In genomic region chr16:68085259-68086071, GRCh38 we compare ENCODE assay signal across 8 cellular contexts. TPM values are rescaled to one million over a fixed set of nuclear protein-coding genes. Genes with fewer than 3 reads are reported as not detected.
DNase-seq lines count a peak whose midpoint lies in the region; ATAC-seq and TF ChIP-seq lines count a peak whose summit lies in the region.

Gene NFATC3, plus strand, starts transcription at chr16:68085370. Its CDS starts 312 bp downstream, at chr16:68085682.

- peak within 1 kb of the TSS; percentile 90 for H3K4me3 Mint-ChIP-seq in dendritic cell treated with granulocyte-macrophage colony-stimulating factor and Interleukin-4, amounts not matched to agents 40 ng/mL and 50 ng/mL, for 4 days

- ATAC-seq in GM18868 (IDR thresholded peaks at IDR 0.05; ENCODE audit: unreplicated experiment) (peak; percentile 46), HG03097 (IDR thresholded peaks at IDR 0.05; ENCODE audit: low FRiP score, unreplicated experiment) (peak; percentile 39)

- intact Hi-C loops in dendritic cell treated with granulocyte-macrophage colony-stimulating factor and Interleukin-4, amounts not matched to agents 40 ng/mL and 50 ng/mL, for 4 days (cut with micrococcal nuclease), result loop anchor here (5.0 kb wide), 1 partner anchor 278 kb away; the partner anchor contains the start of genes RANBP10 and TSNAXIP1

- no peaks in the 10 kb centered on the region for H3K9me3 Mint-ChIP-seq in dendritic cell treated with granulocyte-macrophage colony-stimulating factor and Interleukin-4, amounts not matched to agents 40 ng/mL and 50 ng/mL, for 4 days

- no peaks in the 10 kb centered on the region for H3K27me3 ChIP-seq in liver (ENCODE audit: control insufficient read depth in 4 of 4, insufficient read depth in 4 of 4, low read length in 3 of 4)

- no peak for TF ChIP-seq CTCF in liver (IDR thresholded peaks at IDR 0.05; ENCODE audit: low read depth, low read length, missing input control)

- peak within 1 kb of the TSS; percentile 96 for H3K27ac Mint-ChIP-seq in dendritic cell treated with granulocyte-macrophage colony-stimulating factor and Interleukin-4, amounts not matched to agents 40 ng/mL and 50 ng/mL, for 4 days

- H3K27me3 Mint-ChIP-seq in dendritic cell treated with granulocyte-macrophage colony-stimulating factor and Interleukin-4, amounts not matched to agents 40 ng/mL and 50 ng/mL, for 4 days, result no peaks in the 10 kb centered on the region

- H3K36me3 Mint-ChIP-seq in dendritic cell treated with granulocyte-macrophage colony-stimulating factor and Interleukin-4, amounts not matched to agents 40 ng/mL and 50 ng/mL, for 4 days (ENCODE audit: low read depth), result peaks cover 13% of the 10 kb centered on the region

- H3K36me3 ChIP-seq in liver (ENCODE audit: control insufficient read depth in 4 of 4, insufficient read depth in 3 of 4, low read depth in 1 of 4, low read length in 3 of 4), result no peaks in the 10 kb centered on the region

- peak; percentile 98 for DNase-seq in AG08396 (ENCODE audit: low spot score)
- peak; percentile 98 for DNase-seq in NCI-H460 (ENCODE audit: extremely low read depth, low read depth)
- peak; percentile 96 for DNase-seq in activated CD4-positive, alpha-beta T cell treated with anti-CD3 and anti-CD28 coated beads, Interleukin-2, amount 50 U/mL, for 24 hours (ENCODE audit: low read depth in 1 of 2, low spot score in 1 of 2)
- peak; percentile 99 for DNase-seq in stimulated activated CD4-positive, alpha-beta T cell treated with anti-CD3 and anti-CD28 coated beads, Interleukin-4, amount 100 ng/mL, for 1 hour

- no peaks in the 10 kb centered on the region for H3K9me3 ChIP-seq in liver (ENCODE audit: control insufficient read depth in 4 of 4, low read length in 3 of 4)

- H3K4me1 ChIP-seq in liver (ENCODE audit: control insufficient read depth in 4 of 4, insufficient read depth in 4 of 4, low read length in 3 of 4), result peaks cover 13 to 58% (median 34%) of the 10 kb centered on the region in 4 donors

- peaks cover 61% of the 10 kb centered on the region for H3K4me1 Mint-ChIP-seq in dendritic cell treated with granulocyte-macrophage colony-stimulating factor and Interleukin-4, amounts not matched to agents 40 ng/mL and 50 ng/mL, for 4 days (ENCODE audit: low read depth)

- peak within 1 kb of the TSS; percentile 98 to 99 for H3K9ac ChIP-seq in liver (ENCODE audit: low read depth in 1 of 2, low read length in 2 of 2)

- peak within 1 kb of the TSS; percentile 99 to 100 for H3K27ac ChIP-seq in liver (ENCODE audit: low read depth in 1 of 2, low read length in 2 of 2)

- peak within 1 kb of the TSS; percentile 70 to 95 (median 94) for H3K4me3 ChIP-seq in liver (ENCODE audit: low read depth in 1 of 3, low read length in 3 of 3)

- under 1% methylated on average over 104 of the region's 104 CpGs for WGBS in liver

- no peak for TF ChIP-seq RAD21 in liver (IDR thresholded peaks at IDR 0.05)

TF ChIP-seq in liver, 16 proteins besides CTCF, POLR2A, EP300 and RAD21:
- no peak for TF ChIP-seq HNF4G (IDR thresholded peaks at IDR 0.05)
- TF ChIP-seq NR2F2 (IDR thresholded peaks at IDR 0.05), result peak; percentile 7

RNA-seq across cellular contexts. Expression of gene NFATC3, which starts in this region (rescaled TPM):
- 29.5 and 31.3 TPM in 2 replicates for total RNA-seq in NCI-H460 (2014; rRNA removed; shearing (Covaris generic))
- polyA plus RNA-seq in NCI-H460 (2014; cell fraction: nucleus; rRNA removed), result 20.9 TPM in 2 replicates
- total RNA-seq in liver, result 10 to 100 TPM; 20.9 to 21.2 TPM
- 10 to 100 TPM in 1 of 2 donors, 1 to 10 TPM in 1; 9.7 to 12.6 TPM for polyA plus RNA-seq in liver

Comparison
In these comparisons a context has a peak if more than half of its experiments do, and no peak if none do; other contexts are left out.
1. Peak in every context shown above with its lines: DNase-seq, ATAC-seq, H3K4me3 ChIP-seq and H3K27ac ChIP-seq.